8 cellular contexts compared by ENCODE assay signal in genomic region chr4:54941994-54942552, GRCh38.
DNase-seq lines count a peak whose midpoint lies in the region; ATAC-seq, FAIRE-seq and TF ChIP-seq lines count a peak whose summit lies in the region.

No MANE protein-coding gene starts in this region.

- H3K9ac ChIP-seq in HepG2 (ENCODE audit: insufficient read depth, low read depth, low read length) = no peak overlapping the region

- TF ChIP-seq RAD21 in HepG2 (CRISPR knock-in tag; IDR thresholded peaks at IDR 0.05) = no peak

- CTCF ChIA-PET in HepG2 (lab: Yijun Ruan, JAX; ENCODE audit: low intra/inter-chr PET ratio, low total read pairs) (no interaction called here), WTC11 (lab: Charles Lee) (interaction anchor here (0.9 kb wide), 1 partner anchor 29 kb away, joined by 3 read pairs; no protein-coding TSS in a partner anchor)

- H3K4me1 ChIP-seq in right lobe of liver (no peaks in the 10 kb centered on the region), HepG2 (ENCODE audit: insufficient read depth, low read length) (0 out of 2 replicates have a peak, but pooled peaks cover 5% of the 10 kb centered on the region)

- TF ChIP-seq POLR2A in right lobe of liver (IDR thresholded peaks at IDR 0.05) (no peak), HepG2 (IDR thresholded peaks at IDR 0.05; ENCODE audit: insufficient read depth in 1 of 2, low read depth in 2 of 2, low read length in 2 of 2) (no peak)

- no peaks in the 10 kb centered on the region for H3K27me3 ChIP-seq in right lobe of liver
- H3K27me3 ChIP-seq in HepG2 (ENCODE audit: control insufficient read depth in 1 of 2, insufficient read depth in 2 of 2, low read length in 2 of 2) = peaks cover 0 to 6% of the 10 kb centered on the region in 2 experiments; a peak in 2 of 5 replicates

- peak overlapping the region; percentile 52 for H3K4me3 Mint-ChIP-seq in activated T-cell treated with anti-CD3 and anti-CD28 coated beads, Interleukin-2, amount 50 U/mL, for 4 hours
- no peak overlapping the region for H3K4me3 Mint-ChIP-seq in WTC11

- no peak for FAIRE-seq in HepG2 (lab: Jason Lieb, UNC)

- BruUV-seq in HepG2 (replicated peaks; lab: Mats Ljungman, UMichigan) = no TSS peak

- POLR2A ChIA-PET in HepG2 (lab: Yijun Ruan, JAX) = no interaction called here
- POLR2A ChIA-PET in WTC11 (lab: Charles Lee) = interaction anchor here (0.6 kb wide), 1 partner anchor 181 kb away, joined by 3 read pairs; no protein-coding TSS in a partner anchor

- no peaks in the 10 kb centered on the region for H4K20me1 ChIP-seq in HepG2 (ENCODE audit: insufficient read depth, low read length)

- no peaks in the 10 kb centered on the region for H3K27me3 Mint-ChIP-seq in activated T-cell treated with anti-CD3 and anti-CD28 coated beads, Interleukin-2, amount 50 U/mL, for 4 hours (ENCODE audit: low read depth)
- no peaks in the 10 kb centered on the region for H3K27me3 Mint-ChIP-seq in WTC11 (ENCODE audit: low read depth)

- peak; percentile 47 to 82 (median 76) for ATAC-seq in right lobe of liver
- no peak for ATAC-seq in HepG2
- peak; percentile 78 for ATAC-seq in HG03558 (IDR thresholded peaks at IDR 0.05; ENCODE audit: extremely low read depth, unreplicated experiment)
- peak; percentile 49 to 63 for ATAC-seq in activated T-cell treated with anti-CD3 and anti-CD28 coated beads, Interleukin-2, amount 50 U/mL, for 4 hours
- no peak for ATAC-seq in WTC11

- no peaks in the 10 kb centered on the region for H3K36me3 Mint-ChIP-seq in activated T-cell treated with anti-CD3 and anti-CD28 coated beads, Interleukin-2, amount 50 U/mL, for 4 hours (ENCODE audit: insufficient read depth)
- H3K36me3 Mint-ChIP-seq in WTC11 = no peaks in the 10 kb centered on the region

- peaks cover 58% of the 10 kb centered on the region for H3K4me1 Mint-ChIP-seq in activated T-cell treated with anti-CD3 and anti-CD28 coated beads, Interleukin-2, amount 50 U/mL, for 4 hours (ENCODE audit: low read depth)
- H3K4me1 Mint-ChIP-seq in WTC11 = peaks cover 4% of the 10 kb centered on the region

- H3K27ac Mint-ChIP-seq in WTC11 = no peak overlapping the region

- no peaks in the 10 kb centered on the region for H3K9me3 Mint-ChIP-seq in activated T-cell treated with anti-CD3 and anti-CD28 coated beads, Interleukin-2, amount 50 U/mL, for 4 hours
- H3K9me3 Mint-ChIP-seq in WTC11 = no peaks in the 10 kb centered on the region

- no peak for TF ChIP-seq EP300 in HepG2 (IDR thresholded peaks at IDR 0.05; ENCODE audit: low read depth in 2 of 2, low read length in 2 of 2)
- TF ChIP-seq EP300 in HepG2 (CRISPR knock-in tag; IDR thresholded peaks at IDR 0.05; ENCODE audit: borderline replicate concordance) = no peak

- H3K27ac ChIP-seq in right lobe of liver = no peak overlapping the region
- no peak overlapping the region for H3K27ac ChIP-seq in HepG2 (ENCODE audit: extremely low read length, insufficient read depth, low read length)

- H3K4me3 ChIP-seq in right lobe of liver = no peak overlapping the region
- no peak overlapping the region for H3K4me3 ChIP-seq in HepG2 (replicated peaks in 1 of 3; ENCODE audit: insufficient read depth in 1 of 3, low read depth in 2 of 3, low read length in 3 of 3)

- H3K9me3 ChIP-seq in right lobe of liver (no peaks in the 10 kb centered on the region), HepG2 (ENCODE audit: low read length) (no peaks in the 10 kb centered on the region)

- WGBS in right lobe of liver (ENCODE audit: insufficient coverage, low coverage, low lambda C conversion rate, missing lambda C conversion rate) = 11% methylated on average over 10 of the region's 10 CpGs
- WGBS in HepG2 (ENCODE audit: low lambda C conversion rate) = 32% methylated on average over 10 of the region's 10 CpGs

- in situ Hi-C loops in HepG2 (cut with HindIII; ENCODE audit: extremely low pct_ligation_motif_present, low pct_unique_long_range_greater_than_20kb) = no loop called here

- DNase-seq in right lobe of liver (peak in 1 of 3 donors; percentile 29), HepG2 (ENCODE audit: low spot score) (no peak), pons (ENCODE audit: low spot score) (peak; percentile 23), mucosa of gallbladder (ENCODE audit: low spot score) (no peak), ureter (ENCODE audit: low spot score) (no peak), WTC11 (ENCODE audit: low spot score) (no peak)
- peak; percentile 6 for DNase-seq in activated T-cell treated with anti-CD3 and anti-CD28 coated beads, Interleukin-2, amount 50 U/mL, for 4 hours

- intact Hi-C loops in right lobe of liver (cut with DNase I) (no loop called here), HepG2 (cut with micrococcal nuclease; ENCODE audit: unreplicated experiment) (no loop called here)

- H3K36me3 ChIP-seq in right lobe of liver (no peaks in the 10 kb centered on the region), HepG2 (replicated peaks in 1 of 2; ENCODE audit: control insufficient read depth in 1 of 2, insufficient read depth in 2 of 2, low read length in 2 of 2) (no peaks in the 10 kb centered on the region)

- no peak overlapping the region for H2AFZ ChIP-seq in HepG2 (ENCODE audit: low read length)

- H3K79me2 ChIP-seq in HepG2 (ENCODE audit: insufficient read depth, low read length) = no peaks in the 10 kb centered on the region

- TF ChIP-seq CTCF in right lobe of liver (IDR thresholded peaks at IDR 0.05) = no peak
- TF ChIP-seq CTCF in HepG2 (CRISPR knock-in tag; IDR thresholded peaks at IDR 0.05) = no peak
- no peak for TF ChIP-seq CTCF in WTC11 (IDR thresholded peaks at IDR 0.05)

- H3K4me2 ChIP-seq in HepG2 (ENCODE audit: low read depth, low read length) = no peak overlapping the region

TF ChIP-seq in HepG2, 621 proteins besides CTCF, POLR2A, EP300 and RAD21 (continues in another document):
- no peak for TF ChIP-seq ZNF484 (CRISPR knock-in tag; IDR thresholded peaks at IDR 0.05; ENCODE audit: borderline replicate concordance, low read depth)
- TF ChIP-seq ZSCAN5A (CRISPR knock-in tag; IDR thresholded peaks at IDR 0.05; ENCODE audit: borderline replicate concordance) = no peak
- TF ChIP-seq ZNF367 (CRISPR knock-in tag; IDR thresholded peaks at IDR 0.05; ENCODE audit: borderline replicate concordance) = no peak
- TF ChIP-seq SUZ12 (IDR thresholded peaks at IDR 0.05; ENCODE audit: low read depth, low read length) = no peak

TF ChIP-seq in WTC11, 78 proteins besides CTCF, POLR2A, EP300 and RAD21 (continues in another document):
- TF ChIP-seq ATF3 (CRISPR knock-in tag; conservative IDR thresholded peaks at IDR 0.05) (no peak), IRF1 (CRISPR knock-in tag; IDR thresholded peaks at IDR 0.05) (no peak), NFYB (CRISPR knock-in tag; conservative IDR thresholded peaks at IDR 0.05; ENCODE audit: low read depth) (no peak), AFF4 (CRISPR knock-in tag; IDR thresholded peaks at IDR 0.05; ENCODE audit: borderline replicate concordance) (no peak), GRHL2 (CRISPR knock-in tag; IDR thresholded peaks at IDR 0.05; ENCODE audit: insufficient replicate concordance, severe bottlenecking) (no peak), FOXP1 (CRISPR knock-in tag; IDR thresholded peaks at IDR 0.05; ENCODE audit: borderline replicate concordance) (no peak), ZBTB43 (CRISPR knock-in tag; IDR thresholded peaks at IDR 0.05) (no peak), NFATC4 (CRISPR knock-in tag; IDR thresholded peaks at IDR 0.05) (no peak), FOXK1 (CRISPR knock-in tag; IDR thresholded peaks at IDR 0.05) (no peak), ETV6 (CRISPR knock-in tag; IDR thresholded peaks at IDR 0.05) (no peak)

Comparison
In these comparisons a context has a peak if more than half of its experiments do, and no peak if none do; other contexts are left out.
1. ATAC-seq: peak in right lobe of liver (4 of 4), HG03558 (single experiment) and activated T-cell treated with anti-CD3 and anti-CD28 coated beads, Interleukin-2, amount 50 U/mL, for 4 hours (2 of 2); none in HepG2 (single experiment) and WTC11 (single experiment).
2. DNase-seq: peak in activated T-cell treated with anti-CD3 and anti-CD28 coated beads, Interleukin-2, amount 50 U/mL, for 4 hours (single experiment) and pons (single experiment); none in HepG2 (single experiment), mucosa of gallbladder (single experiment), ureter (single experiment) and WTC11 (single experiment).